ENCODE assay signal across 12 cellular contexts in genomic region chr21:26835027-26835713, GRCh38. TPM values are rescaled to one million over a fixed set of nuclear protein-coding genes. Genes with fewer than 3 reads are reported as not detected.
DNase-seq lines count a peak whose midpoint lies in the region; ATAC-seq and TF ChIP-seq lines count a peak whose summit lies in the region.
"Had no signal": no experiment of that assay in that cellular context is flagged by ENCODE, and none has a peak within 500 bp of the region (broad histone marks: within the 10 kb centered on the region; RNA-seq: fewer than 3 reads in every experiment).

No MANE protein-coding gene starts in this region.

- no peak overlapping the region for H3K4me3 ChIP-seq in BJ (ENCODE audit: low read depth, low read length)
- no peak overlapping the region for H3K4me3 ChIP-seq in IMR-90 (ENCODE audit: insufficient read depth, low read depth, low read length)
- no peak overlapping the region for H3K4me3 ChIP-seq in astrocyte of the spinal cord (ENCODE audit: low read depth, low read length)
- no peak overlapping the region for H3K4me3 ChIP-seq in uterus
- H3K4me3 ChIP-seq: esophagus squamous epithelium had no signal

- H3K9me1 ChIP-seq in IMR-90 (ENCODE audit: insufficient read depth, low read length) = peaks cover 9% of the 10 kb centered on the region

- no peak overlapping the region for H2BK20ac ChIP-seq in IMR-90 (ENCODE audit: low read depth, low read length)

- no peak overlapping the region for H3K56ac ChIP-seq in IMR-90 (ENCODE audit: extremely low read depth, insufficient read depth, low read length)

- peaks cover 58% of the 10 kb centered on the region for H4K20me1 ChIP-seq in IMR-90 (ENCODE audit: insufficient read depth, low read length)

- H2AFZ ChIP-seq in IMR-90 (replicated peaks; ENCODE audit: low read length, poor library complexity) = no peak overlapping the region

- in situ Hi-C loops in IMR-90 (cut with MboI; ENCODE audit: low sequenced_read_pairs) (no loop called here), astrocyte of the spinal cord (cut with HindIII; ENCODE audit: low sequenced_read_pairs) (no loop called here)

- CTCF ChIA-PET in BJ (lab: Yijun Ruan, JAX) = interaction anchor here (0.9 to 2.9 kb wide), 4 partner anchors 15 to 71 kb away, joined by 3 to 21 read pairs (median 7); no protein-coding TSS in a partner anchor
- CTCF ChIA-PET in IMR-90 (lab: Yijun Ruan, JAX) = interaction anchor here (1.3 kb wide), 1 partner anchor 19 kb away, joined by 6 read pairs; no protein-coding TSS in a partner anchor

- ATAC-seq in IMR-90 (ENCODE audit: low read depth) = peak; percentile 54
- no peak for ATAC-seq in GM19023 (IDR thresholded peaks at IDR 0.05; ENCODE audit: unreplicated experiment)

- no peak overlapping the region for H2BK120ac ChIP-seq in IMR-90 (ENCODE audit: low read depth, low read length)

- H3K9ac ChIP-seq in IMR-90 (ENCODE audit: low read depth, low read length) = no peak overlapping the region

- H4K8ac ChIP-seq in IMR-90 (ENCODE audit: low read depth in 2 of 2, low read length in 2 of 2) = no peak overlapping the region

- BruUV-seq in IMR-90 (replicated peaks; lab: Mats Ljungman, UMichigan) = no TSS peak

- H3K27me3 Mint-ChIP-seq in immature natural killer cell (ENCODE audit: low read depth in 3 of 3) = peaks cover 3 to 6% (median 4%) of the 10 kb centered on the region in 3 donors
- H3K27me3 Mint-ChIP-seq in mesothelial cell of epicardium (ENCODE audit: low read depth) = no peaks in the 10 kb centered on the region

- H3K27me3 ChIP-seq in BJ (ENCODE audit: control insufficient read depth, insufficient read depth, low read length) (no peaks in the 10 kb centered on the region), IMR-90 (ENCODE audit: control insufficient read depth, insufficient read depth, low read length) (no peaks in the 10 kb centered on the region), uterus (no peaks in the 10 kb centered on the region)
- H3K27me3 ChIP-seq: esophagus squamous epithelium had no signal

- H3K18ac ChIP-seq in IMR-90 (ENCODE audit: low read depth, low read length) = no peak overlapping the region

- no peak overlapping the region for H4K5ac ChIP-seq in IMR-90 (ENCODE audit: low read depth, low read length)

- H3K4me1 ChIP-seq in IMR-90 (ENCODE audit: control insufficient read depth, insufficient read depth, low read length) (peaks cover 2% of the 10 kb centered on the region), uterus (peaks cover 2 to 4% of the 10 kb centered on the region in 2 donors)

- H3K23ac ChIP-seq in IMR-90 (ENCODE audit: low read depth, low read length) = no peak overlapping the region

- POLR2A ChIA-PET in BJ (lab: Charles Lee) = no interaction called here
- POLR2A ChIA-PET in IMR-90 (lab: Charles Lee; ENCODE audit: unreplicated experiment) = no interaction called here

- H3K9me3 ChIP-seq in IMR-90 (ENCODE audit: control insufficient read depth, insufficient read depth, low read length) = no peaks in the 10 kb centered on the region
- H3K9me3 ChIP-seq in uterus = no peaks in the 10 kb centered on the region
- H3K9me3 ChIP-seq: esophagus squamous epithelium had no signal

- no peak overlapping the region for H2BK15ac ChIP-seq in IMR-90 (ENCODE audit: low read depth, low read length)

- H3K36me3 ChIP-seq in BJ (ENCODE audit: control insufficient read depth, insufficient read depth, low read length) (peaks cover 16% of the 10 kb centered on the region), IMR-90 (ENCODE audit: control insufficient read depth, insufficient read depth, low read length) (peaks cover 30% of the 10 kb centered on the region), uterus (no peaks in the 10 kb centered on the region)

- H3K4me2 ChIP-seq in IMR-90 (ENCODE audit: low read depth, low read length) = no peak overlapping the region

- no peak overlapping the region for H2AK9ac ChIP-seq in IMR-90 (replicated peaks; ENCODE audit: low read depth, low read length, poor library complexity)

- no peaks in the 10 kb centered on the region for H3K9me3 Mint-ChIP-seq in immature natural killer cell
- H3K9me3 Mint-ChIP-seq in mesothelial cell of epicardium = no peaks in the 10 kb centered on the region

- H3K79me1 ChIP-seq in IMR-90 (ENCODE audit: low read depth in 1 of 2, low read length in 2 of 2) = peaks cover 0 to 29% of the 10 kb centered on the region in 2 experiments; a peak in 2 of 4 replicates

- H3K36me3 Mint-ChIP-seq in immature natural killer cell = peaks cover 27 to 43% (median 33%) of the 10 kb centered on the region in 3 donors
- peaks cover 34% of the 10 kb centered on the region for H3K36me3 Mint-ChIP-seq in mesothelial cell of epicardium
- H3K36me3 Mint-ChIP-seq: CD4-positive, alpha-beta memory T cell; IgD-negative memory B cell had no signal

- H3K4me3 Mint-ChIP-seq in immature natural killer cell (peak overlapping the region in 4 of 5 donors; percentile 4 to 40 (median 35)), mesothelial cell of epicardium (no peak overlapping the region)
- H3K4me3 Mint-ChIP-seq: CD4-positive, alpha-beta memory T cell; IgD-negative memory B cell had no signal

- H3K4me1 Mint-ChIP-seq in immature natural killer cell (peaks cover 89% of the 10 kb centered on the region in 2 donors), mesothelial cell of epicardium (peaks cover 26% of the 10 kb centered on the region)

- no CpG with 5 or more reads among the region's 7 CpGs for WGBS in IMR-90 (ENCODE audit: extremely low coverage in 2 of 2, insufficient read length in 1 of 2), 2 experiments

- DNase-seq in BJ (ENCODE audit: low read depth) (peak; percentile 87), IMR-90 (peak; percentile 85), astrocyte of the spinal cord (ENCODE audit: low read depth, low spot score) (peak; percentile 76), immature natural killer cell (no peak), uterus (no peak), mesothelial cell of epicardium (ENCODE audit: low spot score in 2 of 2, unreplicated experiment in 2 of 2) (no peak)
- no peak for DNase-seq in stimulated activated CD4-positive, alpha-beta T cell treated with anti-CD3 and anti-CD28 coated beads, Interleukin-4, amount 100 ng/mL, for 1 hour
- DNase-seq: activated CD8-positive, alpha-beta memory T cell treated with anti-CD3 and anti-CD28 coated beads for 24 hours; CD4-positive, alpha-beta memory T cell; esophagus squamous epithelium had no signal

- no peak overlapping the region for H3K4ac ChIP-seq in IMR-90 (ENCODE audit: low read depth, low read length)

- no peak overlapping the region for H2BK5ac ChIP-seq in IMR-90 (ENCODE audit: low read depth, low read length, poor library complexity, severe bottlenecking)

- TF ChIP-seq CTCF in BJ (IDR thresholded peaks at IDR 0.05; ENCODE audit: insufficient read depth, low read depth, low read length) = no peak
- no peak for TF ChIP-seq CTCF in IMR-90 (conservative IDR thresholded peaks at IDR 0.05; ENCODE audit: low read depth, low read length)
- no peak for TF ChIP-seq CTCF in astrocyte of the spinal cord (IDR thresholded peaks at IDR 0.05; ENCODE audit: low read depth, low read length)
- no peak for TF ChIP-seq CTCF in uterus (IDR thresholded peaks at IDR 0.05)
- no peak for TF ChIP-seq CTCF in mesothelial cell of epicardium (IDR thresholded peaks at IDR 0.05; ENCODE audit: unreplicated experiment)

- TF ChIP-seq RAD21 in IMR-90 (IDR thresholded peaks at IDR 0.05; ENCODE audit: low read length) = no peak

- TF ChIP-seq POLR2A in IMR-90 (IDR thresholded peaks at IDR 0.05; ENCODE audit: low read depth, low read length) (peak; percentile 80), uterus (IDR thresholded peaks at IDR 0.05) (no peak)

- H3K27ac ChIP-seq in IMR-90 (ENCODE audit: insufficient read depth, low read length) = no peak overlapping the region
- H3K27ac ChIP-seq in uterus = peak overlapping the region in 1 of 2 donors; percentile 30

- dilution Hi-C loops in IMR-90 (cut with HindIII; ENCODE audit: low sequenced_read_pairs, unreplicated experiment) = no loop called here

- peak overlapping the region; percentile 31 to 93 (median 69) for H3K27ac Mint-ChIP-seq in immature natural killer cell
- H3K27ac Mint-ChIP-seq in mesothelial cell of epicardium = no peak overlapping the region
- H3K27ac Mint-ChIP-seq: IgD-negative memory B cell had no signal

- no peak overlapping the region for H4K91ac ChIP-seq in IMR-90 (ENCODE audit: insufficient read depth, low read depth, low read length)

- H3K14ac ChIP-seq in IMR-90 (replicated peaks; ENCODE audit: low read depth, low read length) = no peak overlapping the region

- intact Hi-C loops in IMR-90 (cut with micrococcal nuclease) (loop anchor here (1.0 kb wide), 1 partner anchor 66 kb away; no protein-coding TSS in a partner anchor), uterus (cut with DNase I; ENCODE audit: low total_unique reads) (no loop called here)

- no peak overlapping the region for H2AK5ac ChIP-seq in IMR-90 (ENCODE audit: low read depth, low read length)

TF ChIP-seq in IMR-90, 13 proteins besides CTCF, POLR2A, EP300 and RAD21 (continues in another document):
- TF ChIP-seq USF2 (IDR thresholded peaks at IDR 0.05; ENCODE audit: low read depth, low read length) (no peak), RCOR1 (IDR thresholded peaks at IDR 0.05; ENCODE audit: insufficient replicate concordance, low read length) (no peak), BHLHE40 (IDR thresholded peaks at IDR 0.05; ENCODE audit: low read depth, low read length) (no peak), MAFK (IDR thresholded peaks at IDR 0.05; ENCODE audit: low read depth, low read length) (no peak)

RNA-seq across cellular contexts. Expression of gene ADAMTS1, which starts 10.0 kb away (rescaled TPM):
- polyA plus RNA-seq in BJ (2011; rRNA removed) = 651 and 1,081 TPM in 2 replicates
- polyA minus RNA-seq in BJ (2011; rRNA and poly(A)+ RNA removed) = 838 and 1,450 TPM in 2 replicates
- total RNA-seq in IMR-90 (2012; rRNA removed) = 106 and 116 TPM in 2 replicates
- polyA plus RNA-seq in IMR-90 (2012; rRNA removed) = 317 and 336 TPM in 2 replicates
- 78.5 and 82.1 TPM in 2 replicates for polyA plus RNA-seq in IMR-90 (2012; cell fraction: cytosol; rRNA removed)
- polyA plus RNA-seq in IMR-90 (2012; cell fraction: nucleus; rRNA removed; ENCODE audit: low replicate concordance) = 226 and 359 TPM in 2 replicates
- 10 to 100 TPM in 2 of 3 donors, 1 to 10 TPM in 1; 8.7 to 34.2 (median 23.9) TPM for polyA plus RNA-seq in immature natural killer cell
- 100 to 1,000 TPM in 3 of 4 donors, 10 to 100 TPM in 1; 96.8 to 210 (median 164) TPM for total RNA-seq in uterus
- total RNA-seq in mesothelial cell of epicardium = 67.8 to 77.6 TPM (median 72.7 TPM) in 3 replicates
- total RNA-seq: CD4-positive, alpha-beta memory T cell had no signal
- polyA plus RNA-seq: IgD-negative memory B cell had no signal

Comparison
In these comparisons a context has a peak if more than half of its experiments do, and no peak if none do; other contexts are left out.
1. DNase-seq: peak in BJ (single experiment), IMR-90 (single experiment) and astrocyte of the spinal cord (single experiment); none in immature natural killer cell (0 of 3), uterus (0 of 2), stimulated activated CD4-positive, alpha-beta T cell treated with anti-CD3 and anti-CD28 coated beads, Interleukin-4, amount 100 ng/mL, for 1 hour (single experiment) and mesothelial cell of epicardium (0 of 2).